In genomic region chr10:95133997-95134396, GRCh38 we compare ENCODE assay signal across 1 cellular context.
TF ChIP-seq lines count a peak whose summit lies in the region.

No MANE protein-coding gene starts in this region.

TF ChIP-seq in WTC11, 78 proteins besides CTCF, POLR2A, EP300 and RAD21 (continued from another document):
- TF ChIP-seq ZNF512 (CRISPR knock-in tag; IDR thresholded peaks at IDR 0.05; ENCODE audit: borderline replicate concordance) (no peak), RELA (CRISPR knock-in tag; IDR thresholded peaks at IDR 0.05; ENCODE audit: borderline replicate concordance) (no peak), GTF2I (CRISPR knock-in tag; conservative IDR thresholded peaks at IDR 0.05) (no peak), FOXP4 (CRISPR knock-in tag; IDR thresholded peaks at IDR 0.05) (no peak), NR1H2 (CRISPR knock-in tag; IDR thresholded peaks at IDR 0.05) (no peak), ZNF671 (CRISPR knock-in tag; IDR thresholded peaks at IDR 0.05) (no peak), AFF4 (CRISPR knock-in tag; IDR thresholded peaks at IDR 0.05; ENCODE audit: borderline replicate concordance) (no peak), ESRRA (CRISPR knock-in tag; IDR thresholded peaks at IDR 0.05; ENCODE audit: borderline replicate concordance) (no peak), IRF2 (CRISPR knock-in tag; IDR thresholded peaks at IDR 0.05; ENCODE audit: borderline replicate concordance, low read depth) (no peak), ZSCAN18 (CRISPR knock-in tag; IDR thresholded peaks at IDR 0.05) (no peak), ATF1 (CRISPR knock-in tag; IDR thresholded peaks at IDR 0.05) (no peak), ATF2 (CRISPR knock-in tag; IDR thresholded peaks at IDR 0.05; ENCODE audit: borderline replicate concordance, low read depth) (no peak), TEAD1 (CRISPR knock-in tag; IDR thresholded peaks at IDR 0.05) (no peak)
